Comparison of ENCODE assay signal across 8 cellular contexts in genomic region chr10:37754538-37755323, GRCh38.
DNase-seq lines count a peak whose midpoint lies in the region; ATAC-seq and TF ChIP-seq lines count a peak whose summit lies in the region.

No MANE protein-coding gene starts in this region.

- H3K9me3 Mint-ChIP-seq in activated CD4-positive, alpha-beta T cell treated with anti-CD3 and anti-CD28 coated beads, Interleukin-2, amount 10 ng/mL, durations not matched to agents 7 days and 5 days: peaks cover 21% of the 10 kb centered on the region

- no peaks in the 10 kb centered on the region for H3K4me1 Mint-ChIP-seq in activated CD4-positive, alpha-beta T cell treated with anti-CD3 and anti-CD28 coated beads, Interleukin-2, amount 10 ng/mL, durations not matched to agents 7 days and 5 days

- H3K36me3 Mint-ChIP-seq in activated CD4-positive, alpha-beta T cell treated with anti-CD3 and anti-CD28 coated beads, Interleukin-2, amount 10 ng/mL, durations not matched to agents 7 days and 5 days (ENCODE audit: low read depth): no peaks in the 10 kb centered on the region

- POLR2A ChIA-PET in activated CD4-positive, alpha-beta T cell treated with anti-CD3 and anti-CD28 coated beads, Interleukin-2, amount 10 ng/mL, durations not matched to agents 7 days and 5 days (lab: Charles Lee): no interaction called here

- H3K27ac Mint-ChIP-seq in activated CD4-positive, alpha-beta T cell treated with anti-CD3 and anti-CD28 coated beads, Interleukin-2, amount 10 ng/mL, durations not matched to agents 7 days and 5 days: no peak overlapping the region

- peak; percentile 73 for TF ChIP-seq CTCF in DOHH2 (IDR thresholded peaks at IDR 0.05; ENCODE audit: low read depth, low read length, poor library complexity, severe bottlenecking)

- H3K9me3 ChIP-seq in DOHH2 (ENCODE audit: control insufficient read depth, insufficient read depth, low read length) (no peaks in the 10 kb centered on the region), iPS DF 6.9 (ENCODE audit: control insufficient read depth, insufficient read depth, low read length) (peaks cover 19% of the 10 kb centered on the region)

- H3K36me3 ChIP-seq in DOHH2 (ENCODE audit: control insufficient read depth, low read length): no peaks in the 10 kb centered on the region
- no peaks in the 10 kb centered on the region for H3K36me3 ChIP-seq in iPS DF 6.9 (ENCODE audit: control insufficient read depth, insufficient read depth, low read length)

- WGBS in iPS DF 6.9 (ENCODE audit: insufficient coverage, insufficient read length): no CpG with 5 or more reads among the region's 2 CpGs

- DNase-seq in RKO (ENCODE audit: low spot score): peak; percentile 75
- DNase-seq in iPS DF 6.9 (ENCODE audit: low read depth, low spot score): peak; percentile 1
- DNase-seq in cortex of kidney (lab: John Stamatoyannopoulos, UW): no peak
- DNase-seq in activated T-cell treated with anti-CD3 and anti-CD28 coated beads for 4 hours: no peak
- no peak for DNase-seq in activated CD4-positive, alpha-beta T cell treated with anti-CD3 and anti-CD28 coated beads, Interleukin-2, amount 10 ng/mL, durations not matched to agents 7 days and 5 days
- no peak for DNase-seq in T1000 (lab: John Stamatoyannopoulos, UW)

- H3K79me2 ChIP-seq in DOHH2 (ENCODE audit: control insufficient read depth, low read length): no peaks in the 10 kb centered on the region

- no peak overlapping the region for H3K4me3 Mint-ChIP-seq in activated CD4-positive, alpha-beta T cell treated with anti-CD3 and anti-CD28 coated beads, Interleukin-2, amount 10 ng/mL, durations not matched to agents 7 days and 5 days

- CTCF ChIA-PET in activated CD4-positive, alpha-beta T cell treated with anti-CD3 and anti-CD28 coated beads, Interleukin-2, amount 10 ng/mL, durations not matched to agents 7 days and 5 days (lab: Charles Lee): interaction anchor here (1.1 kb wide), 1 partner anchor 16 kb away, joined by 3 read pairs; no protein-coding TSS in a partner anchor

- H3K4me2 ChIP-seq in DOHH2 (ENCODE audit: low read length): no peak overlapping the region

- H3K27ac ChIP-seq in DOHH2 (ENCODE audit: low read depth, low read length): no peak overlapping the region
- H3K27ac ChIP-seq in iPS DF 6.9 (ENCODE audit: low read length): no peak overlapping the region

- H3K27me3 ChIP-seq in DOHH2 (ENCODE audit: control insufficient read depth, low read length) (no peaks in the 10 kb centered on the region), iPS DF 6.9 (ENCODE audit: control insufficient read depth, insufficient read depth, low read length) (no peaks in the 10 kb centered on the region)

- H3F3A ChIP-seq in DOHH2 (ENCODE audit: control insufficient read depth, insufficient read depth): no peaks in the 10 kb centered on the region

- H4K20me1 ChIP-seq in DOHH2 (ENCODE audit: control insufficient read depth, insufficient read depth, low read depth, low read length): no peaks in the 10 kb centered on the region

- H3K4me1 ChIP-seq in DOHH2 (ENCODE audit: control insufficient read depth, low read length) (no peaks in the 10 kb centered on the region), iPS DF 6.9 (ENCODE audit: control insufficient read depth, insufficient read depth, low read length) (no peaks in the 10 kb centered on the region)

- H3K27me3 Mint-ChIP-seq in activated CD4-positive, alpha-beta T cell treated with anti-CD3 and anti-CD28 coated beads, Interleukin-2, amount 10 ng/mL, durations not matched to agents 7 days and 5 days: no peaks in the 10 kb centered on the region

- ATAC-seq in HG02678 (IDR thresholded peaks at IDR 0.05; ENCODE audit: unreplicated experiment): peak; percentile 61

- no peaks in the 10 kb centered on the region for H3K9me2 ChIP-seq in DOHH2 (replicated peaks; ENCODE audit: control insufficient read depth, low read length)

- no peak overlapping the region for H3K4me3 ChIP-seq in DOHH2 (ENCODE audit: low read length)
- H3K4me3 ChIP-seq in iPS DF 6.9 (ENCODE audit: low read length): no peak overlapping the region

Comparison
In these comparisons a context has a peak if more than half of its experiments do, and no peak if none do; other contexts are left out.
1. DNase-seq: peak in RKO (single experiment) and iPS DF 6.9 (single experiment); none in cortex of kidney (single experiment), activated T-cell treated with anti-CD3 and anti-CD28 coated beads for 4 hours (single experiment), activated CD4-positive, alpha-beta T cell treated with anti-CD3 and anti-CD28 coated beads, Interleukin-2, amount 10 ng/mL, durations not matched to agents 7 days and 5 days (single experiment) and T1000 (single experiment).